Comparison of ENCODE assay signal across 32 cellular contexts in the genomic region with DNA sequence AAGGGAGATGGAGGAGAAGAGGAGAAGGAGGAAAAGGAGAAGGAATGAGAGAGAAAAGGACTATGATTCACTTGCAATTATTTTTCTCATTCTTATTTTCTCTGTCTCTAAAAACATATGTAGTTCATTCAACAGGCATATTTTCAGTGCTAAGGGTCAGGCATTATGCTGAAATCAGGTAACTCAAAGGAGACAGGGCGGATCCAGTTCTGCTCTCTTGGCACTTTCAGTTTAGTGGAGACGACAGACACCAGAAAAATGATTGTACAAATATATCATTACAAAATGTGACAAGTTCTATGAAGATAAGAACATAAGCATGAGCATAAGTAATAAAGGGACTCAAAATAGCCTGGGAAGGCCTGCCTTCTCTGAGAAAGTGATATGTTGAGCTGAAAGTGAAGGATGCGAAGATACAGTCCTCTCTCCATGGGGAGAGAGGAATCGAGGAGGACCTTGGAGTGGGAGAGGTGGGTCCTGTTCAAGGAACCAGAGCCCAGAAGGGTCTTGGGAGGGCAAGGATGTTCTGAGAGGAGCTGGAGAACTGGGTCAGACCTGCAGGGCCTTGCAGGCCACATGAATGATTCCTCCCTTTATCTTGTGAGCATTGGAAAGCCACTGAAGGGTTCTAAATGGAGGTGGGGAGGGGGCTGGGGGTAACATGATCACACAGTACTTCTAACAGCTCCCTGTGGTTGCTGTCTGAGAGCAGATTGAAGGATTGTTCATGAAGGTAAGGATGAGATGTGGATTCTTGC.
"Had no signal": no experiment of that assay in that cellular context is flagged by ENCODE, and none has a peak within 500 bp of the region (broad histone marks: within the 10 kb centered on the region; RNA-seq: fewer than 3 reads in every experiment).

No MANE protein-coding gene starts in this region.

- H3K36me3 Mint-ChIP-seq: immature natural killer cell; memory B cell; stimulated activated memory B cell treated with anti-CD40 and anti-IgM and Interleukin-4, amounts not matched to agents 10 μg/mL and 1 μg/mL and 100 μg/mL, for 72 hours had no signal

- H3K36me3 ChIP-seq: gastrocnemius medialis, heart left ventricle, sigmoid colon, tibial artery, upper lobe of left lung had no signal

- H3K4me1 ChIP-seq: gastrocnemius medialis, heart left ventricle, psoas muscle had no signal

- H3K4me3 Mint-ChIP-seq: endodermal cell; immature natural killer cell; memory B cell; naive thymus-derived CD4-positive, alpha-beta T cell; nephron; stimulated activated memory B cell treated with anti-CD40 and anti-IgM and Interleukin-4, amounts not matched to agents 10 μg/mL and 1 μg/mL and 100 μg/mL, for 72 hours had no signal

- H3K4me3 ChIP-seq: dorsolateral prefrontal cortex, gastrocnemius medialis, heart left ventricle, lung, psoas muscle, sigmoid colon, testis, tibial artery, upper lobe of left lung had no signal

- H3K27ac ChIP-seq: dorsolateral prefrontal cortex, epithelial cell of prostate, gastrocnemius medialis, heart left ventricle, psoas muscle, sigmoid colon, testis, tibial artery, upper lobe of left lung had no signal

- H3K9me3 ChIP-seq: gastrocnemius medialis, heart left ventricle, psoas muscle, sigmoid colon, testis, tibial artery, upper lobe of left lung had no signal

- H3K27me3 ChIP-seq: dorsolateral prefrontal cortex, gastrocnemius medialis, heart left ventricle, sigmoid colon, testis, tibial artery, upper lobe of left lung had no signal

- ATAC-seq: esophagus mucosa; gastrocnemius medialis; heart left ventricle; left colon; naive thymus-derived CD4-positive, alpha-beta T cell; psoas muscle; right cardiac atrium; stimulated activated memory B cell treated with anti-CD40 and anti-IgM and Interleukin-4, amounts not matched to agents 10 μg/mL and 1 μg/mL and 100 μg/mL, for 72 hours; stimulated activated naive CD8-positive, alpha-beta T cell treated with anti-CD3 and anti-CD28 coated beads, Interleukin-15, Interleukin-2, amounts not matched to agents 100 U/mL and 50 U/mL, for 24 hours had no signal

- H3K9me3 Mint-ChIP-seq: endodermal cell; memory B cell; naive thymus-derived CD4-positive, alpha-beta T cell; nephron; stimulated activated memory B cell treated with anti-CD40 and anti-IgM and Interleukin-4, amounts not matched to agents 10 μg/mL and 1 μg/mL and 100 μg/mL, for 72 hours had no signal

- H3K27ac Mint-ChIP-seq: endodermal cell; immature natural killer cell; memory B cell; naive thymus-derived CD4-positive, alpha-beta T cell; nephron; stimulated activated memory B cell treated with anti-CD40 and anti-IgM and Interleukin-4, amounts not matched to agents 10 μg/mL and 1 μg/mL and 100 μg/mL, for 72 hours had no signal

- H3K4me1 Mint-ChIP-seq: immature natural killer cell; memory B cell; naive thymus-derived CD4-positive, alpha-beta T cell; stimulated activated memory B cell treated with anti-CD40 and anti-IgM and Interleukin-4, amounts not matched to agents 10 μg/mL and 1 μg/mL and 100 μg/mL, for 72 hours had no signal

- FAIRE-seq: colon, urothelium cell line had no signal

- DNase-seq: dorsolateral prefrontal cortex; effector CD4-positive, alpha-beta T cell; endodermal cell; foreskin fibroblast; gastrocnemius medialis; heart left ventricle; hippocampal formation; immature natural killer cell; islet precursor cell; kidney glomerular epithelial cell; left colon; midbrain; naive thymus-derived CD4-positive, alpha-beta T cell; nucleus accumbens; psoas muscle; right cardiac atrium; sigmoid colon; stimulated activated CD4-positive, alpha-beta T cell treated with anti-CD3 and anti-CD28 coated beads, Interleukin-2, amount 100 ng/mL, for 24 hours; stimulated activated CD4-positive, alpha-beta T cell treated with anti-CD3 and anti-CD28 coated beads, Interleukin-4, amount 100 ng/mL, for 24 hours; stimulated activated naive CD8-positive, alpha-beta T cell treated with anti-CD3 and anti-CD28 coated beads, Interleukin-15, Interleukin-2, amounts not matched to agents 100 U/mL and 50 U/mL, for 24 hours; substantia nigra; testis; tibial artery; upper lobe of left lung had no signal
